In the genomic region with DNA sequence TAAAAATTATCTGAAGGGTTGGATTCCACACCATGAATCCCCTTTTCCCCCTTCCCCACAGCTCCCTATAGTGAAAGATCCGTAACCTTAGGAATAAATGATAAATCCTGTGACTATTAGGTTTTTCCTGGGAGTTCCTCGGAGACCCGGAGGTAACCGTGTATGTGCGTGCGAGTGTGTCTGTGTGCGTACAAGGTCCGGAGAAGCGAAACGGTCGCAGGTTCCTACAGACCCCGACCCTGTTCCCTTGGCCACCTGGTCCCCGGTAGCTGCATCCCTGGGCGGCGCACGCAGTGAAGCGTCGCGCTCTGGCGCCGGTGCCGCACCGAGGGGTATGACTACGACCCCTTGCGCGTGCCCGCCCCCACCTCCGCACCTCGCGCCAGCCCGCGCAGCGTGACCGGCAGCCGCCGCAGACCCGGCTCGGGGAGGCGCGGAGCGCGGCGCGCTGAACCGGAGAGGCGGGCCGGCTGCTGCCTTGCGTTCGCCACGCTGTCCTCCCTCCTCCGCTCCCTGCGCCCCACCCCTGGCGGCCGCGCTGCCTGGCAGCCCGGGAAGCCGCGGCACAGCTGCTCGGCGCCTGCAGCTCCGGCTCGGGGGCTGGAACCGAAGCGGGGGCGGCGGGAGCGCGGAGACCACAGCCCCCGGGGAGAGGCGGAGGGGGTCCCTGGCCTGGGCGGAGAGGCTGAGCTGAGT, we compare ENCODE assay signal across 8 cellular contexts. TPM values are rescaled to one million over a fixed set of nuclear protein-coding genes. Genes with fewer than 3 reads are reported as not detected.
DNase-seq lines count a peak whose midpoint lies in the region; ATAC-seq and TF ChIP-seq lines count a peak whose summit lies in the region.

A gene with protein sequence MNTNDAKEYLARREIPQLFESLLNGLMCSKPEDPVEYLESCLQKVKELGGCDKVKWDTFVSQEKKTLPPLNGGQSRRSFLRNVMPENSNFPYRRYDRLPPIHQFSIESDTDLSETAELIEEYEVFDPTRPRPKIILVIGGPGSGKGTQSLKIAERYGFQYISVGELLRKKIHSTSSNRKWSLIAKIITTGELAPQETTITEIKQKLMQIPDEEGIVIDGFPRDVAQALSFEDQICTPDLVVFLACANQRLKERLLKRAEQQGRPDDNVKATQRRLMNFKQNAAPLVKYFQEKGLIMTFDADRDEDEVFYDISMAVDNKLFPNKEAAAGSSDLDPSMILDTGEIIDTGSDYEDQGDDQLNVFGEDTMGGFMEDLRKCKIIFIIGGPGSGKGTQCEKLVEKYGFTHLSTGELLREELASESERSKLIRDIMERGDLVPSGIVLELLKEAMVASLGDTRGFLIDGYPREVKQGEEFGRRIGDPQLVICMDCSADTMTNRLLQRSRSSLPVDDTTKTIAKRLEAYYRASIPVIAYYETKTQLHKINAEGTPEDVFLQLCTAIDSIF (plus strand): TSS at position 529 of the 696 bp plus-strand sequence. CDS start 295 bp downstream, outside the sequence.

- no peaks in the 10 kb centered on the region for H3K9me2 ChIP-seq in PC-3 (replicated peaks; ENCODE audit: low read length)

- H3K4me1 ChIP-seq in ES-I3 (ENCODE audit: insufficient read depth, low read length) (peaks cover 11% of the 10 kb centered on the region; the same call in 1 of the 2 replicates), PC-3 (ENCODE audit: insufficient read depth, low read length) (peaks cover 13% of the 10 kb centered on the region), thymus (ENCODE audit: control insufficient read depth, insufficient read depth, low read length) (peaks cover 8% of the 10 kb centered on the region)

- WGBS in thymus: 5% methylated on average over 71 of the region's 71 CpGs

- peak within 1 kb of the TSS; percentile 58 for H3K9ac ChIP-seq in ES-I3 (ENCODE audit: low read depth, low read length)
- peak within 1 kb of the TSS; percentile 54 for H3K9ac ChIP-seq in PC-3 (ENCODE audit: low read length)

- peaks cover 12% of the 10 kb centered on the region for H3K27me3 Mint-ChIP-seq in activated naive CD4-positive, alpha-beta T cell treated with anti-CD3 and anti-CD28 coated beads, Interleukin-2, amount 10 ng/mL, durations not matched to agents 7 days and 5 days

- H3K9me3 ChIP-seq in ES-I3 (ENCODE audit: control insufficient read depth, insufficient read depth, low read length): no peaks in the 10 kb centered on the region
- H3K9me3 ChIP-seq in PC-3 (ENCODE audit: low read length): no peaks in the 10 kb centered on the region
- no peaks in the 10 kb centered on the region for H3K9me3 ChIP-seq in thymus (ENCODE audit: control insufficient read depth)

- H3K4me3 Mint-ChIP-seq in activated naive CD4-positive, alpha-beta T cell treated with anti-CD3 and anti-CD28 coated beads, Interleukin-2, amount 10 ng/mL, durations not matched to agents 7 days and 5 days: peak within 1 kb of the TSS; percentile 66

- H3K79me2 ChIP-seq in PC-3 (ENCODE audit: low read length): no peaks in the 10 kb centered on the region

- ATAC-seq in HG02798 (IDR thresholded peaks at IDR 0.05; ENCODE audit: poor library complexity, unreplicated experiment) (peak; percentile 53), PC-3 (peak; percentile 77)

- H3K27ac ChIP-seq in PC-3 (ENCODE audit: low read length) (no peak within 1 kb of the TSS), thymus (ENCODE audit: low read depth) (no peak within 1 kb of the TSS)

- H3K4me2 ChIP-seq in PC-3 (ENCODE audit: low read length): peak within 1 kb of the TSS; percentile 100

- H3K36me3 ChIP-seq in ES-I3 (ENCODE audit: insufficient read depth, low read length) (no peaks in the 10 kb centered on the region), PC-3 (ENCODE audit: low read depth, low read length) (no peaks in the 10 kb centered on the region), thymus (ENCODE audit: control insufficient read depth, insufficient read depth) (no peaks in the 10 kb centered on the region)

- no TSS peak for BruUV-seq in PC-3 (replicated peaks; lab: Mats Ljungman, UMichigan)

- no peaks in the 10 kb centered on the region for H3K9me3 Mint-ChIP-seq in activated naive CD4-positive, alpha-beta T cell treated with anti-CD3 and anti-CD28 coated beads, Interleukin-2, amount 10 ng/mL, durations not matched to agents 7 days and 5 days

- H4K20me1 ChIP-seq in PC-3 (ENCODE audit: low read length): no peaks in the 10 kb centered on the region

- TF ChIP-seq CTCF in PC-3 (conservative IDR thresholded peaks at IDR 0.05; ENCODE audit: low read depth, low read length): no peak

- no peaks in the 10 kb centered on the region for H3K36me3 Mint-ChIP-seq in activated naive CD4-positive, alpha-beta T cell treated with anti-CD3 and anti-CD28 coated beads, Interleukin-2, amount 10 ng/mL, durations not matched to agents 7 days and 5 days

- DNase-seq in PC-3 (peak; percentile 46), glomerular visceral epithelial cell (ENCODE audit: extremely low spot score) (peak; percentile 50), nucleus accumbens (lab: John Stamatoyannopoulos, UW) (peak in 50 of 56 donors; percentile 5 to 77 (median 54)), cerebellar cortex (ENCODE audit: low spot score) (no peak)
- peak; percentile 64 for DNase-seq in activated naive CD4-positive, alpha-beta T cell treated with anti-CD3 and anti-CD28 coated beads, Interleukin-2, amount 10 ng/mL, durations not matched to agents 7 days and 5 days

- peaks cover 32% of the 10 kb centered on the region for H3K4me1 Mint-ChIP-seq in activated naive CD4-positive, alpha-beta T cell treated with anti-CD3 and anti-CD28 coated beads, Interleukin-2, amount 10 ng/mL, durations not matched to agents 7 days and 5 days

- H3K4me3 ChIP-seq in PC-3 (ENCODE audit: low read length) (peak within 1 kb of the TSS; percentile 85), thymus (ENCODE audit: low read length) (peak within 1 kb of the TSS; percentile 49)

- intact Hi-C loops in PC-3 (cut with micrococcal nuclease): no loop called here

- no peak within 1 kb of the TSS for H3K27ac Mint-ChIP-seq in activated naive CD4-positive, alpha-beta T cell treated with anti-CD3 and anti-CD28 coated beads, Interleukin-2, amount 10 ng/mL, durations not matched to agents 7 days and 5 days

- no peaks in the 10 kb centered on the region for H3F3A ChIP-seq in PC-3 (ENCODE audit: low read length, unreplicated experiment)

- POLR2A ChIA-PET in PC-3 (lab: Charles Lee; ENCODE audit: unreplicated experiment): no interaction called here

- peak within 1 kb of the TSS; percentile 94 for H2AFZ ChIP-seq in PC-3 (ENCODE audit: low read length)

- H3K27me3 ChIP-seq in PC-3 (ENCODE audit: low read length) (no peaks in the 10 kb centered on the region), thymus (ENCODE audit: control insufficient read depth, insufficient read depth) (peaks cover 31% of the 10 kb centered on the region)

- CTCF ChIA-PET in PC-3 (lab: Charles Lee): no interaction called here
- CTCF ChIA-PET in activated naive CD4-positive, alpha-beta T cell treated with anti-CD3 and anti-CD28 coated beads, Interleukin-2, amount 10 ng/mL, durations not matched to agents 7 days and 5 days (lab: Charles Lee): interaction anchor here (1.2 kb wide), 1 partner anchor 12 kb away, joined by 3 read pairs; no protein-coding TSS in a partner anchor

RNA-seq across cellular contexts. Expression of the gene that starts here (rescaled TPM):
- 3.4 and 3.8 TPM in 2 replicates for total RNA-seq in PC-3 (2014; rRNA removed)
- 2.0 TPM for polyA plus RNA-seq in thymus
